Comparison of ENCODE assay signal across 13 cellular contexts in genomic region chr5:151577566-151577965, GRCh38. TPM values are rescaled to one million over a fixed set of nuclear protein-coding genes. Genes with fewer than 3 reads are reported as not detected.
DNase-seq lines count a peak whose midpoint lies in the region; ATAC-seq and TF ChIP-seq lines count a peak whose summit lies in the region.
"Had no signal": no experiment of that assay in that cellular context is flagged by ENCODE, and none has a peak within 500 bp of the region (broad histone marks: within the 10 kb centered on the region; RNA-seq: fewer than 3 reads in every experiment).

No MANE protein-coding gene starts in this region.

- no peaks in the 10 kb centered on the region for H3K27me3 Mint-ChIP-seq in CD4-positive, alpha-beta T cell
- no peaks in the 10 kb centered on the region for H3K27me3 Mint-ChIP-seq in activated naive CD8-positive, alpha-beta T cell treated with anti-CD3 and anti-CD28 coated beads, Interleukin-2, amount 50 U/mL, for 24 hours
- peaks cover 0 to 6% (median 0%) of the 10 kb centered on the region in 5 donors for H3K27me3 Mint-ChIP-seq in naive thymus-derived CD4-positive, alpha-beta T cell
- H3K27me3 Mint-ChIP-seq in activated T-cell treated with anti-CD3 and anti-CD28 coated beads, Interleukin-2, amount 50 U/mL, for 4 hours (ENCODE audit: low read depth), result no peaks in the 10 kb centered on the region
- H3K27me3 Mint-ChIP-seq in natural killer cell (ENCODE audit: low read depth in 2 of 2), result peaks cover 5 to 10% of the 10 kb centered on the region in 2 donors
- H3K27me3 Mint-ChIP-seq in activated T-helper 1 cell treated with anti-CD3 and anti-CD28 coated beads, Interleukin-12 subunit alpha, Interleukin-12 subunit beta, Interleukin-2, Interleukin-4 antibody, amounts not matched to agents 30 ng/mL and 10 ng/mL and 1 ng/mL, durations not matched to agents 14 hours and 24 hours and 36 hours (ENCODE audit: insufficient read depth), result peaks cover 5% of the 10 kb centered on the region

- no peaks in the 10 kb centered on the region for H3K9me3 Mint-ChIP-seq in CD4-positive, alpha-beta T cell
- no peaks in the 10 kb centered on the region for H3K9me3 Mint-ChIP-seq in activated naive CD8-positive, alpha-beta T cell treated with anti-CD3 and anti-CD28 coated beads, Interleukin-2, amount 50 U/mL, for 24 hours
- H3K9me3 Mint-ChIP-seq in naive thymus-derived CD4-positive, alpha-beta T cell, result no peaks in the 10 kb centered on the region
- no peaks in the 10 kb centered on the region for H3K9me3 Mint-ChIP-seq in activated T-cell treated with anti-CD3 and anti-CD28 coated beads, Interleukin-2, amount 50 U/mL, for 4 hours
- no peaks in the 10 kb centered on the region for H3K9me3 Mint-ChIP-seq in natural killer cell
- H3K9me3 Mint-ChIP-seq in activated T-helper 1 cell treated with anti-CD3 and anti-CD28 coated beads, Interleukin-12 subunit alpha, Interleukin-12 subunit beta, Interleukin-2, Interleukin-4 antibody, amounts not matched to agents 30 ng/mL and 10 ng/mL and 1 ng/mL, durations not matched to agents 14 hours and 24 hours and 36 hours, result no peaks in the 10 kb centered on the region

- peaks cover 14% of the 10 kb centered on the region for H3K4me1 Mint-ChIP-seq in CD4-positive, alpha-beta T cell (ENCODE audit: low read depth)
- H3K4me1 Mint-ChIP-seq in activated naive CD8-positive, alpha-beta T cell treated with anti-CD3 and anti-CD28 coated beads, Interleukin-2, amount 50 U/mL, for 24 hours, result peaks cover 18% of the 10 kb centered on the region
- H3K4me1 Mint-ChIP-seq in naive thymus-derived CD4-positive, alpha-beta T cell, result peaks cover 0 to 30% (median 15%) of the 10 kb centered on the region in 7 donors
- peaks cover 18% of the 10 kb centered on the region for H3K4me1 Mint-ChIP-seq in activated T-cell treated with anti-CD3 and anti-CD28 coated beads, Interleukin-2, amount 50 U/mL, for 4 hours (ENCODE audit: low read depth)
- H3K4me1 Mint-ChIP-seq in natural killer cell, result peaks cover 0 to 6% of the 10 kb centered on the region in 2 donors
- no peaks in the 10 kb centered on the region for H3K4me1 Mint-ChIP-seq in activated T-helper 1 cell treated with anti-CD3 and anti-CD28 coated beads, Interleukin-12 subunit alpha, Interleukin-12 subunit beta, Interleukin-2, Interleukin-4 antibody, amounts not matched to agents 30 ng/mL and 10 ng/mL and 1 ng/mL, durations not matched to agents 14 hours and 24 hours and 36 hours (ENCODE audit: low read depth)

- H3K27ac ChIP-seq in CD4-positive, alpha-beta T cell (ENCODE audit: low read depth, low read length), result no peak overlapping the region
- no peak overlapping the region for H3K27ac ChIP-seq in naive thymus-derived CD4-positive, alpha-beta T cell (ENCODE audit: low read depth, low read length)

- TF ChIP-seq POLR2A in NB4 (IDR thresholded peaks at IDR 0.05; ENCODE audit: extremely low read depth, insufficient read length), result no peak

- H3K9me3 ChIP-seq in CD4-positive, alpha-beta T cell (ENCODE audit: control insufficient read depth, low read length), result no peaks in the 10 kb centered on the region
- no peaks in the 10 kb centered on the region for H3K9me3 ChIP-seq in naive thymus-derived CD4-positive, alpha-beta T cell (ENCODE audit: control insufficient read depth in 2 of 3, low read length in 3 of 3)
- H3K9me3 ChIP-seq: BE2C had no signal

- intact Hi-C loops in CD4-positive, alpha-beta T cell (cut with DNase I, micrococcal nuclease), result no loop called here
- intact Hi-C loops in naive thymus-derived CD4-positive, alpha-beta T cell (cut with micrococcal nuclease), result no loop called here
- intact Hi-C loops in natural killer cell (cut with micrococcal nuclease), result no loop called here
- intact Hi-C loops in activated T-helper 1 cell treated with anti-CD3 and anti-CD28 coated beads, Interleukin-12 subunit alpha, Interleukin-12 subunit beta, Interleukin-2, Interleukin-4 antibody, amounts not matched to agents 30 ng/mL and 10 ng/mL and 1 ng/mL, durations not matched to agents 14 hours and 24 hours and 36 hours (cut with micrococcal nuclease), result no loop called here

- H3K4me1 ChIP-seq in naive thymus-derived CD4-positive, alpha-beta T cell (ENCODE audit: control insufficient read depth in 2 of 2, insufficient read depth in 2 of 2, low read length in 2 of 2), result peaks cover 0 to 14% of the 10 kb centered on the region in 2 donors
- H3K4me1 ChIP-seq: BE2C had no signal

- no peak overlapping the region for H3K4me3 Mint-ChIP-seq in CD4-positive, alpha-beta T cell
- no peak overlapping the region for H3K4me3 Mint-ChIP-seq in activated naive CD8-positive, alpha-beta T cell treated with anti-CD3 and anti-CD28 coated beads, Interleukin-2, amount 50 U/mL, for 24 hours
- peak overlapping the region in 8 of 10 donors; percentile 0 to 71 (median 46) for H3K4me3 Mint-ChIP-seq in naive thymus-derived CD4-positive, alpha-beta T cell
- no peak overlapping the region for H3K4me3 Mint-ChIP-seq in activated T-cell treated with anti-CD3 and anti-CD28 coated beads, Interleukin-2, amount 50 U/mL, for 4 hours
- H3K4me3 Mint-ChIP-seq in natural killer cell, result no peak overlapping the region
- no peak overlapping the region for H3K4me3 Mint-ChIP-seq in activated T-helper 1 cell treated with anti-CD3 and anti-CD28 coated beads, Interleukin-12 subunit alpha, Interleukin-12 subunit beta, Interleukin-2, Interleukin-4 antibody, amounts not matched to agents 30 ng/mL and 10 ng/mL and 1 ng/mL, durations not matched to agents 14 hours and 24 hours and 36 hours

- no peak for TF ChIP-seq CTCF in CD4-positive, alpha-beta T cell (IDR thresholded peaks at IDR 0.05)
- TF ChIP-seq CTCF in NB4 (IDR thresholded peaks at IDR 0.05; ENCODE audit: low read depth, low read length) (no peak), natural killer cell (IDR thresholded peaks at IDR 0.05) (no peak)

- POLR2A ChIA-PET in CD4-positive, alpha-beta T cell (lab: Charles Lee), result interaction anchor here (0.5 kb wide), 1 partner anchor 251 kb away, joined by 3 read pairs; no protein-coding TSS in a partner anchor
- POLR2A ChIA-PET in naive thymus-derived CD4-positive, alpha-beta T cell (lab: Charles Lee), result no interaction called here

- DNase-seq in CD4-positive, alpha-beta T cell, result no peak
- peak; percentile 24 for DNase-seq in NB4 (ENCODE audit: low read depth)
- DNase-seq in activated naive CD8-positive, alpha-beta T cell treated with anti-CD3 and anti-CD28 coated beads, Interleukin-2, amount 50 U/mL, for 24 hours, result peak; percentile 5
- DNase-seq in naive thymus-derived CD4-positive, alpha-beta T cell, result peak in 4 of 9 donors; percentile 12 to 27 (median 20)
- DNase-seq in GM19240 (ENCODE audit: insufficient read length, low spot score), result no peak
- no peak for DNase-seq in activated T-cell treated with anti-CD3 and anti-CD28 coated beads, Interleukin-2, amount 50 U/mL, for 4 hours
- no peak for DNase-seq in natural killer cell
- DNase-seq in activated T-helper 1 cell treated with anti-CD3 and anti-CD28 coated beads, Interleukin-12 subunit alpha, Interleukin-12 subunit beta, Interleukin-2, Interleukin-4 antibody, amounts not matched to agents 30 ng/mL and 10 ng/mL and 1 ng/mL, durations not matched to agents 14 hours and 24 hours and 36 hours (ENCODE audit: low spot score), result no peak
- DNase-seq: activated CD4-positive, alpha-beta T cell treated with anti-CD3 and anti-CD28 coated beads for 48 hours; activated T-cell treated with anti-CD3 and anti-CD28 coated beads, Interleukin-2, amount 50 U/mL, for 48 hours; BE2C; stimulated activated CD4-positive, alpha-beta T cell treated with anti-CD3 and anti-CD28 coated beads, Interleukin-4, amount 100 ng/mL, for 4 hours had no signal

- CTCF ChIA-PET in CD4-positive, alpha-beta T cell (lab: Charles Lee), result no interaction called here
- CTCF ChIA-PET in naive thymus-derived CD4-positive, alpha-beta T cell (lab: Charles Lee), result interaction anchor here (0.7 kb wide), 2 partner anchors 77 to 83 kb away, joined by 4 to 5 read pairs; no protein-coding TSS in a partner anchor

- peak overlapping the region; percentile 4 for H3K27ac Mint-ChIP-seq in CD4-positive, alpha-beta T cell
- H3K27ac Mint-ChIP-seq in activated naive CD8-positive, alpha-beta T cell treated with anti-CD3 and anti-CD28 coated beads, Interleukin-2, amount 50 U/mL, for 24 hours, result peak overlapping the region; percentile 13
- H3K27ac Mint-ChIP-seq in naive thymus-derived CD4-positive, alpha-beta T cell, result peak overlapping the region in 7 of 9 donors; percentile 16 to 83 (median 47)
- no peak overlapping the region for H3K27ac Mint-ChIP-seq in natural killer cell
- no peak overlapping the region for H3K27ac Mint-ChIP-seq in activated T-helper 1 cell treated with anti-CD3 and anti-CD28 coated beads, Interleukin-12 subunit alpha, Interleukin-12 subunit beta, Interleukin-2, Interleukin-4 antibody, amounts not matched to agents 30 ng/mL and 10 ng/mL and 1 ng/mL, durations not matched to agents 14 hours and 24 hours and 36 hours

- ATAC-seq in CD4-positive, alpha-beta T cell (ENCODE audit: poor library complexity), result no peak
- no peak for ATAC-seq in activated naive CD8-positive, alpha-beta T cell treated with anti-CD3 and anti-CD28 coated beads, Interleukin-2, amount 50 U/mL, for 24 hours
- peak; percentile 54 for ATAC-seq in naive thymus-derived CD4-positive, alpha-beta T cell
- ATAC-seq in activated T-cell treated with anti-CD3 and anti-CD28 coated beads, Interleukin-2, amount 50 U/mL, for 4 hours, result no peak
- no peak for ATAC-seq in natural killer cell

- H3K36me3 Mint-ChIP-seq in CD4-positive, alpha-beta T cell (ENCODE audit: low read depth), result no peaks in the 10 kb centered on the region
- H3K36me3 Mint-ChIP-seq in activated naive CD8-positive, alpha-beta T cell treated with anti-CD3 and anti-CD28 coated beads, Interleukin-2, amount 50 U/mL, for 24 hours (ENCODE audit: low read depth), result no peaks in the 10 kb centered on the region
- no peaks in the 10 kb centered on the region for H3K36me3 Mint-ChIP-seq in naive thymus-derived CD4-positive, alpha-beta T cell
- no peaks in the 10 kb centered on the region for H3K36me3 Mint-ChIP-seq in activated T-cell treated with anti-CD3 and anti-CD28 coated beads, Interleukin-2, amount 50 U/mL, for 4 hours (ENCODE audit: insufficient read depth)
- no peaks in the 10 kb centered on the region for H3K36me3 Mint-ChIP-seq in natural killer cell
- no peaks in the 10 kb centered on the region for H3K36me3 Mint-ChIP-seq in activated T-helper 1 cell treated with anti-CD3 and anti-CD28 coated beads, Interleukin-12 subunit alpha, Interleukin-12 subunit beta, Interleukin-2, Interleukin-4 antibody, amounts not matched to agents 30 ng/mL and 10 ng/mL and 1 ng/mL, durations not matched to agents 14 hours and 24 hours and 36 hours (ENCODE audit: low read depth)

- H3K4me3 ChIP-seq in NB4 (ENCODE audit: low read depth, low read length), result no peak overlapping the region
- H3K4me3 ChIP-seq in naive thymus-derived CD4-positive, alpha-beta T cell (ENCODE audit: low read length), result no peak overlapping the region

- H3K36me3 ChIP-seq in naive thymus-derived CD4-positive, alpha-beta T cell (ENCODE audit: control insufficient read depth in 2 of 3, insufficient read depth in 3 of 3, low read length in 3 of 3), result no peaks in the 10 kb centered on the region
- H3K36me3 ChIP-seq: BE2C had no signal

- H3K27me3 ChIP-seq in CD4-positive, alpha-beta T cell (ENCODE audit: control insufficient read depth, insufficient read depth, low read length), result no peaks in the 10 kb centered on the region
- H3K27me3 ChIP-seq in naive thymus-derived CD4-positive, alpha-beta T cell (ENCODE audit: control insufficient read depth in 2 of 2, insufficient read depth in 2 of 2, low read length in 2 of 2), result no peaks in the 10 kb centered on the region
- H3K27me3 ChIP-seq: BE2C had no signal

RNA-seq across cellular contexts. Expression of gene FAT2, which starts 13.6 kb away (rescaled TPM):
- not detected for total RNA-seq in CD4-positive, alpha-beta T cell
- not detected for total RNA-seq in naive thymus-derived CD4-positive, alpha-beta T cell
- not detected for polyA plus RNA-seq in naive thymus-derived CD4-positive, alpha-beta T cell
- total RNA-seq in activated T-cell treated with anti-CD3 and anti-CD28 coated beads, Interleukin-2, amount 50 U/mL, for 4 hours, result not detected
- not detected for total RNA-seq in natural killer cell
- not detected in 2 replicates for total RNA-seq in activated T-helper 1 cell treated with anti-CD3 and anti-CD28 coated beads, Interleukin-12 subunit alpha, Interleukin-12 subunit beta, Interleukin-2, Interleukin-4 antibody, amounts not matched to agents 30 ng/mL and 10 ng/mL and 1 ng/mL, durations not matched to agents 14 hours and 24 hours and 36 hours
- total RNA-seq: LHCN-M2 had no signal

Comparison
In these comparisons a context has a peak if more than half of its experiments do, and no peak if none do; other contexts are left out.
1. DNase-seq: peak in NB4 (single experiment) and activated naive CD8-positive, alpha-beta T cell treated with anti-CD3 and anti-CD28 coated beads, Interleukin-2, amount 50 U/mL, for 24 hours (single experiment); none in CD4-positive, alpha-beta T cell (0 of 10), GM19240 (single experiment), activated T-cell treated with anti-CD3 and anti-CD28 coated beads, Interleukin-2, amount 50 U/mL, for 4 hours (single experiment), natural killer cell (single experiment) and activated T-helper 1 cell treated with anti-CD3 and anti-CD28 coated beads, Interleukin-12 subunit alpha, Interleukin-12 subunit beta, Interleukin-2, Interleukin-4 antibody, amounts not matched to agents 30 ng/mL and 10 ng/mL and 1 ng/mL, durations not matched to agents 14 hours and 24 hours and 36 hours (single experiment).
2. H3K27ac Mint-ChIP-seq: peak in CD4-positive, alpha-beta T cell (single experiment), activated naive CD8-positive, alpha-beta T cell treated with anti-CD3 and anti-CD28 coated beads, Interleukin-2, amount 50 U/mL, for 24 hours (single experiment) and naive thymus-derived CD4-positive, alpha-beta T cell (7 of 9); none in natural killer cell (0 of 2) and activated T-helper 1 cell treated with anti-CD3 and anti-CD28 coated beads, Interleukin-12 subunit alpha, Interleukin-12 subunit beta, Interleukin-2, Interleukin-4 antibody, amounts not matched to agents 30 ng/mL and 10 ng/mL and 1 ng/mL, durations not matched to agents 14 hours and 24 hours and 36 hours (single experiment).
3. H3K4me3 Mint-ChIP-seq: peak in naive thymus-derived CD4-positive, alpha-beta T cell (8 of 10); none in CD4-positive, alpha-beta T cell (single experiment), activated naive CD8-positive, alpha-beta T cell treated with anti-CD3 and anti-CD28 coated beads, Interleukin-2, amount 50 U/mL, for 24 hours (single experiment), activated T-cell treated with anti-CD3 and anti-CD28 coated beads, Interleukin-2, amount 50 U/mL, for 4 hours (single experiment), natural killer cell (single experiment) and activated T-helper 1 cell treated with anti-CD3 and anti-CD28 coated beads, Interleukin-12 subunit alpha, Interleukin-12 subunit beta, Interleukin-2, Interleukin-4 antibody, amounts not matched to agents 30 ng/mL and 10 ng/mL and 1 ng/mL, durations not matched to agents 14 hours and 24 hours and 36 hours (single experiment).